ENCODE assay signal across 8 cellular contexts in the genomic region with DNA sequence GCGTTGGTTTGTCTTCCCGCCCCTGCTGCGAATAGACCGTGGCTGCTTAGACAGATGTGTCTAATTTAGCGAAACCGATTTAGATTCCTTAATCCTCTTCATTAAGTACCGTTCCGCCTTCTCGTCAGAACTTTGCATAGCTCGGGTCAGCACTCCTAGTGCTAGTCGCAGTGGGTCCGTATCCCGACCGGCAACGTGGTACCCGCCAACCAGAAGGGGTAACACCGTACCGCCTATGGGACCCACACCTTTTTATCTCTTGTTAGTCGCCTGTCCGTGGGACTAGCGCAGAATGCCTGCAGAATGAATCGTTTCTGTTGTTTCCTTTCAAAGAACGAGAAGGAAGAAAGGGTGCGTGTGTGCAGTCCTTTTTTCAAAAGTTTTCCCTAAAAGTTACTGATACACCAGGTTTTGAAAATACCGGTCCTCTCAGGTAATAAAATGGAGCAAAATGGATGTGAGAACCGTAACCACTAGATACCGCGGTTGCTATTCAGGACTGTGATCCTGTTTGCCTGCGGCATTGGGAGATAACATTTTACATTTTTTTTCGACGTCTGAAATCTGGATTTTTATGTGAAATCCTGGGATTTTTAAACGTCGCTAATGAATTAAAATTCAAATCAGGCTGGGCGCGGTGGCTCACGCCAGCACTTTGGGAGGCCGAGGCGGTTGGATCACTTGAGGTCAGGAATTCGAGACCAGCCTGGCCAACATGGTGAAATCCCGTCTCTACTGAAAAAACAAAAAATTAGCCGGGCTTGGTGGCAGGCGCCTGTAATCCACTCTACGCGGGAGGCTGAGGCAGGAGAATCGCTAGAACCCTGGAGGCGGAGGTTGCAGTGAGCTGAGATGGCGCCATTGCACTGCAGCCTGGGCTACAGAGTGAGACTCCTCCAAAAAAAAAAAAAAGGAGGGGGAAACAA. TPM values are rescaled to one million over a fixed set of nuclear protein-coding genes. Genes with fewer than 3 reads are reported as not detected.
DNase-seq lines count a peak whose midpoint lies in the region; ATAC-seq, FAIRE-seq and TF ChIP-seq lines count a peak whose summit lies in the region.

No MANE protein-coding gene starts in this region.

- no peaks in the 10 kb centered on the region for H3K9me3 Mint-ChIP-seq in activated T-helper 1 cell treated with anti-CD3 and anti-CD28 coated beads, Interleukin-12 subunit alpha, Interleukin-12 subunit beta, Interleukin-2, Interleukin-4 antibody, amounts not matched to agents 30 ng/mL and 10 ng/mL and 1 ng/mL, durations not matched to agents 14 hours and 24 hours and 36 hours

- H3K4me3 ChIP-seq in iPS-11a (ENCODE audit: low read depth, low read length): peak overlapping the region; percentile 100
- peak overlapping the region; percentile 76 to 100 for H3K4me3 ChIP-seq in stomach smooth muscle (ENCODE audit: low read length in 2 of 2)

- H3K36me3 ChIP-seq in stomach smooth muscle (ENCODE audit: control insufficient read depth in 2 of 2, insufficient read depth in 2 of 2, low read length in 2 of 2): peaks cover 19 to 30% of the 10 kb centered on the region in 2 donors

- TF ChIP-seq CTCF in 22Rv1 (IDR thresholded peaks at IDR 0.05): peak; percentile 50

- peaks cover 27% of the 10 kb centered on the region for H3K4me1 ChIP-seq in stomach smooth muscle (ENCODE audit: control insufficient read depth, insufficient read depth, low read length)

- intact Hi-C loops in activated T-helper 1 cell treated with anti-CD3 and anti-CD28 coated beads, Interleukin-12 subunit alpha, Interleukin-12 subunit beta, Interleukin-2, Interleukin-4 antibody, amounts not matched to agents 30 ng/mL and 10 ng/mL and 1 ng/mL, durations not matched to agents 14 hours and 24 hours and 36 hours (cut with micrococcal nuclease): loop anchor here (1.0 to 10.0 kb wide), 13 partner anchors 20 to 1173 kb away; a partner anchor contains a TSS

- no peaks in the 10 kb centered on the region for H3K27me3 Mint-ChIP-seq in activated T-helper 1 cell treated with anti-CD3 and anti-CD28 coated beads, Interleukin-12 subunit alpha, Interleukin-12 subunit beta, Interleukin-2, Interleukin-4 antibody, amounts not matched to agents 30 ng/mL and 10 ng/mL and 1 ng/mL, durations not matched to agents 14 hours and 24 hours and 36 hours (ENCODE audit: insufficient read depth)

- peak overlapping the region; percentile 76 to 91 for H3K9ac ChIP-seq in stomach smooth muscle (ENCODE audit: low read length in 2 of 2)

- H3K27ac ChIP-seq in 22Rv1 (peak overlapping the region; percentile 98), stomach smooth muscle (ENCODE audit: low read length) (peak overlapping the region; percentile 99)

- H3K4me3 Mint-ChIP-seq in activated T-helper 1 cell treated with anti-CD3 and anti-CD28 coated beads, Interleukin-12 subunit alpha, Interleukin-12 subunit beta, Interleukin-2, Interleukin-4 antibody, amounts not matched to agents 30 ng/mL and 10 ng/mL and 1 ng/mL, durations not matched to agents 14 hours and 24 hours and 36 hours: peak overlapping the region; percentile 99

- H3K27me3 ChIP-seq in stomach smooth muscle (ENCODE audit: control insufficient read depth in 1 of 2, insufficient read depth in 2 of 2, low read length in 2 of 2): no peaks in the 10 kb centered on the region

- ATAC-seq in GM18907 (IDR thresholded peaks at IDR 0.05; ENCODE audit: unreplicated experiment) (peak; percentile 45), HG03135 (IDR thresholded peaks at IDR 0.05; ENCODE audit: unreplicated experiment) (peak; percentile 32)

- H3K36me3 Mint-ChIP-seq in activated T-helper 1 cell treated with anti-CD3 and anti-CD28 coated beads, Interleukin-12 subunit alpha, Interleukin-12 subunit beta, Interleukin-2, Interleukin-4 antibody, amounts not matched to agents 30 ng/mL and 10 ng/mL and 1 ng/mL, durations not matched to agents 14 hours and 24 hours and 36 hours (ENCODE audit: low read depth): peaks cover 40% of the 10 kb centered on the region

- peaks cover 52% of the 10 kb centered on the region for H3K4me1 Mint-ChIP-seq in activated T-helper 1 cell treated with anti-CD3 and anti-CD28 coated beads, Interleukin-12 subunit alpha, Interleukin-12 subunit beta, Interleukin-2, Interleukin-4 antibody, amounts not matched to agents 30 ng/mL and 10 ng/mL and 1 ng/mL, durations not matched to agents 14 hours and 24 hours and 36 hours (ENCODE audit: low read depth)

- H3K27ac Mint-ChIP-seq in activated T-helper 1 cell treated with anti-CD3 and anti-CD28 coated beads, Interleukin-12 subunit alpha, Interleukin-12 subunit beta, Interleukin-2, Interleukin-4 antibody, amounts not matched to agents 30 ng/mL and 10 ng/mL and 1 ng/mL, durations not matched to agents 14 hours and 24 hours and 36 hours: peak overlapping the region; percentile 99

- no peaks in the 10 kb centered on the region for H3K9me3 ChIP-seq in stomach smooth muscle (ENCODE audit: control insufficient read depth in 2 of 2, low read length in 2 of 2)

- no peak for FAIRE-seq in frontal cortex (lab: Jason Lieb, UNC)

- DNase-seq in activated T-helper 1 cell treated with anti-CD3 and anti-CD28 coated beads, Interleukin-12 subunit alpha, Interleukin-12 subunit beta, Interleukin-2, Interleukin-4 antibody, amounts not matched to agents 30 ng/mL and 10 ng/mL and 1 ng/mL, durations not matched to agents 14 hours and 24 hours and 36 hours (ENCODE audit: low spot score): no peak
- DNase-seq in frontal cortex (ENCODE audit: low spot score in 2 of 2): no peak
- DNase-seq in NCI-H226: no peak

RNA-seq across cellular contexts. Expression of a gene that starts 1.0 kb away (rescaled TPM):
- total RNA-seq in activated T-helper 1 cell treated with anti-CD3 and anti-CD28 coated beads, Interleukin-12 subunit alpha, Interleukin-12 subunit beta, Interleukin-2, Interleukin-4 antibody, amounts not matched to agents 30 ng/mL and 10 ng/mL and 1 ng/mL, durations not matched to agents 14 hours and 24 hours and 36 hours: 491 and 498 TPM in 2 replicates
- total RNA-seq in frontal cortex: 373 TPM

RNA-seq across cellular contexts. Expression of a gene that starts 20.0 kb away (rescaled TPM):
- 37.7 and 41.2 TPM in 2 replicates for total RNA-seq in activated T-helper 1 cell treated with anti-CD3 and anti-CD28 coated beads, Interleukin-12 subunit alpha, Interleukin-12 subunit beta, Interleukin-2, Interleukin-4 antibody, amounts not matched to agents 30 ng/mL and 10 ng/mL and 1 ng/mL, durations not matched to agents 14 hours and 24 hours and 36 hours
- total RNA-seq in frontal cortex: 59.5 TPM

RNA-seq across cellular contexts. Expression of a gene that starts 52.8 kb away (rescaled TPM):
- 0.37 TPM in 1 of 2 replicates, not detected in the other for total RNA-seq in activated T-helper 1 cell treated with anti-CD3 and anti-CD28 coated beads, Interleukin-12 subunit alpha, Interleukin-12 subunit beta, Interleukin-2, Interleukin-4 antibody, amounts not matched to agents 30 ng/mL and 10 ng/mL and 1 ng/mL, durations not matched to agents 14 hours and 24 hours and 36 hours
- 6.5 TPM for total RNA-seq in frontal cortex
